In the genomic region with DNA sequence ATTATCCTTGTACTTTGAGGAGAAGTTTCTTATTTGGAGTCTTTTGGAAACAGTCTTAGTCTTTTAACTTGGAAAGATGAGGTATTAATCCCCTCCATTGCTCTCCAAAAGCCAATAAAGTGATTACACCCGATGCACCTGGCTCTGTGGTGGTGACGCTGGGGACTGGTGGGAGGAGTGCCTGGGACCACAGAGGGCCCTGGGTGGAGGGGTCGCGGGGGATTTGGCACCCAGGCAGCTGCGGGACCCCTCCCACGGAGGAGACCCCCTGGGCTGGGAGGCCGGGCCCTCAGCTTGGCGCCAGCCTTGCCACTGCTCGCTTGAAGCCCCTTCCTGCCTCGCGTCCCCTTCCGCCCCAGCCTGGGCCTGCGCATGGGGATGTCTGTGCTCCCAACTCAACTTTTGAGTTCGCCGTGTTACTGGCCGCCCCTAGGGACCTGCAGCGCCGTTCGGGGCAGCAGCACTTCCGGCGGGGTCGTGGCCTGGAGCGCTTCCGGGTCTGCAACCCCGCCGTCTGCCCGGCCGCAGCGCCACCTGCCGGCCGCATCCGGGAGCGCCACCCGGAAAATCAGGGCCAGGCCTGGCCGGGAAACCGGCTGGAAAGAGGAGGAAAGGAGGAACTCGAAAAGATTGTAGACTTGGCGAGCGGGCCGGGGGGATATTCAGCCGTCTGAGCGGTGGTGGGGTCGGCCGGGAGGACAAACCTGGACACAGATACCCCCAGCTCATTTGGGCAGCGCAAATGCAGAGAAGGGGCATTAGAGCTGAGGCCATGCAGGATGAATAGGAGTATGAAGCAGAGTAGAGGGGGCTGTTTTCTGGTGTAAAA, we compare ENCODE assay signal across 9 cellular contexts. TPM values are rescaled to one million over a fixed set of nuclear protein-coding genes. Genes with fewer than 3 reads are reported as not detected.
DNase-seq lines count a peak whose midpoint lies in the region; ATAC-seq, FAIRE-seq and TF ChIP-seq lines count a peak whose summit lies in the region.
"Had no signal": no experiment of that assay in that cellular context is flagged by ENCODE, and none has a peak within 500 bp of the region (broad histone marks: within the 10 kb centered on the region; RNA-seq: fewer than 3 reads in every experiment).

No MANE protein-coding gene starts in this region.

- no peaks in the 10 kb centered on the region for H3K27me3 Mint-ChIP-seq in CD4-positive, alpha-beta T cell

- H3K4me1 ChIP-seq in colonic mucosa = peaks cover 38% of the 10 kb centered on the region
- H3K4me1 ChIP-seq in left lung = peaks cover 38 to 67% of the 10 kb centered on the region in 2 donors

- peak; percentile 54 to 79 (median 68) for DNase-seq in CD4-positive, alpha-beta T cell
- DNase-seq in H54 (ENCODE audit: insufficient read length, low spot score) (peak; percentile 95), NCI-H2227 (lab: John Stamatoyannopoulos, UW; ENCODE audit: unreplicated experiment) (peak; percentile 35), colonic mucosa (peak; percentile 82), left lung (peak; percentile 70 to 94)
- peak; percentile 63 to 64 for DNase-seq in activated CD4-positive, alpha-beta T cell treated with anti-CD3 and anti-CD28 coated beads for 24 hours (ENCODE audit: low read depth in 2 of 2)
- DNase-seq in stimulated activated CD4-positive, alpha-beta T cell treated with anti-CD3 and anti-CD28 coated beads, Interleukin-4, amount 100 ng/mL, for 48 hours (ENCODE audit: low read depth in 2 of 2) = peak; percentile 72 to 75

- peak; percentile 99 for TF ChIP-seq CTCF in CD4-positive, alpha-beta T cell (IDR thresholded peaks at IDR 0.05)
- TF ChIP-seq CTCF in colonic mucosa (IDR thresholded peaks at IDR 0.05) (peak; percentile 98), left lung (IDR thresholded peaks at IDR 0.05) (peak; percentile 96 to 97)

- H3K4me3 ChIP-seq in colonic mucosa (peak overlapping the region; percentile 8), left lung (peak overlapping the region in 1 of 2 donors; percentile 99)

- peak; percentile 11 for ATAC-seq in CD4-positive, alpha-beta T cell (ENCODE audit: poor library complexity)
- ATAC-seq in left lung (peak; percentile 19), GM21367 (IDR thresholded peaks at IDR 0.05; ENCODE audit: unreplicated experiment) (no peak)

- H3K4me1 Mint-ChIP-seq in CD4-positive, alpha-beta T cell (ENCODE audit: low read depth) = peaks cover 31% of the 10 kb centered on the region

- TF ChIP-seq POLR2A in H54 (IDR thresholded peaks at IDR 0.05; ENCODE audit: low read depth, low read length) = no peak

- no peak for FAIRE-seq in H54 (lab: Jason Lieb, UNC)
- FAIRE-seq: TTC549 had no signal

- H3K36me3 Mint-ChIP-seq in CD4-positive, alpha-beta T cell (ENCODE audit: low read depth) = peaks cover 59% of the 10 kb centered on the region

- H3K36me3 ChIP-seq in colonic mucosa = no peaks in the 10 kb centered on the region
- peaks cover 0 to 57% of the 10 kb centered on the region in 2 donors for H3K36me3 ChIP-seq in left lung

- POLR2A ChIA-PET in CD4-positive, alpha-beta T cell (lab: Charles Lee) = interaction anchor here (0.6 to 11.5 kb wide), 8 partner anchors 16 to 391 kb away, joined by 3 to 195 read pairs (median 4); a partner anchor contains a TSS

- no peaks in the 10 kb centered on the region for H3K27me3 ChIP-seq in CD4-positive, alpha-beta T cell (ENCODE audit: control insufficient read depth, insufficient read depth, low read length)
- H3K27me3 ChIP-seq in colonic mucosa = no peaks in the 10 kb centered on the region
- no peaks in the 10 kb centered on the region for H3K27me3 ChIP-seq in left lung

- peak overlapping the region; percentile 51 to 66 for H3K9ac ChIP-seq in colonic mucosa (ENCODE audit: low read depth in 2 of 2, low read length in 2 of 2)

- H3K4me3 Mint-ChIP-seq in CD4-positive, alpha-beta T cell = peak overlapping the region; percentile 83

- no peaks in the 10 kb centered on the region for H3K9me3 ChIP-seq in CD4-positive, alpha-beta T cell (ENCODE audit: control insufficient read depth, low read length)
- H3K9me3 ChIP-seq in colonic mucosa = no peaks in the 10 kb centered on the region
- H3K9me3 ChIP-seq in left lung = no peaks in the 10 kb centered on the region

- CTCF ChIA-PET in CD4-positive, alpha-beta T cell (lab: Charles Lee) = interaction anchor here (1.2 to 3.3 kb wide), 8 partner anchors 12 to 118 kb away, joined by 3 to 16 read pairs (median 5); a partner anchor contains a TSS

- H3K27ac Mint-ChIP-seq in CD4-positive, alpha-beta T cell = peak overlapping the region; percentile 97

- intact Hi-C loops in CD4-positive, alpha-beta T cell (cut with DNase I, micrococcal nuclease) = loop anchor here (1.0 to 10.0 kb wide), 7 partner anchors 20 to 341 kb away; a partner anchor contains a TSS
- intact Hi-C loops in colonic mucosa (cut with DNase I) (loop anchor here (2.0 to 5.0 kb wide), 3 partner anchors 36 to 117 kb away; a partner anchor contains a TSS), left lung (cut with DNase I) (loop anchor here (5.0 to 10.0 kb wide), 2 partner anchors 36 to 111 kb away; a partner anchor contains a TSS)

- H3K27ac ChIP-seq in CD4-positive, alpha-beta T cell (ENCODE audit: low read depth, low read length) = peak overlapping the region; percentile 85
- H3K27ac ChIP-seq in colonic mucosa (peak overlapping the region; percentile 79), left lung (peak overlapping the region; percentile 63 to 77)

- H3K9me3 Mint-ChIP-seq in CD4-positive, alpha-beta T cell = no peaks in the 10 kb centered on the region

RNA-seq across cellular contexts. Expression of a gene that starts 8.4 kb away (rescaled TPM):
- total RNA-seq in CD4-positive, alpha-beta T cell = not detected
- total RNA-seq in colonic mucosa = under 1 TPM; 0.29 to 0.72 TPM
- 1 to 10 TPM; 1.0 to 8.5 TPM for total RNA-seq in left lung

RNA-seq across cellular contexts. Expression of a gene that starts 17.4 kb away (rescaled TPM):
- total RNA-seq in CD4-positive, alpha-beta T cell = under 1 TPM; 0.56 to 0.58 TPM
- total RNA-seq in colonic mucosa (1 to 10 TPM in 1 of 2 donors, under 1 TPM in 1; 0.64 to 1.3 TPM), left lung (1 to 10 TPM in 1 of 2 donors, under 1 TPM in 1; 0.65 to 1.1 TPM)

RNA-seq across cellular contexts. Expression of a gene that starts 24.4 kb away (rescaled TPM):
- total RNA-seq in CD4-positive, alpha-beta T cell = 1 to 10 TPM; 3.3 to 3.5 TPM
- total RNA-seq in colonic mucosa (1 to 10 TPM in 1 of 2 donors, under 1 TPM in 1; 0.90 to 5.1 TPM), left lung (1 to 10 TPM; 1.1 TPM)

RNA-seq across cellular contexts. Expression of a gene that starts 34.4 kb away (rescaled TPM):
- total RNA-seq in CD4-positive, alpha-beta T cell = under 1 TPM; 0.33 to 0.39 TPM
- total RNA-seq in colonic mucosa (under 1 TPM in 1 of 2 donors, not detected in 1; 0.58 TPM), left lung (under 1 TPM in 1 of 2 donors, not detected in 1; 0.16 TPM)

RNA-seq across cellular contexts. Expression of a gene that starts 36.9 kb away (rescaled TPM):
- 100 to 1,000 TPM; 186 to 194 TPM for total RNA-seq in CD4-positive, alpha-beta T cell
- total RNA-seq in colonic mucosa (10 to 100 TPM; 60.9 to 99.8 TPM), left lung (10 to 100 TPM; 50.1 to 57.8 TPM)

Comparison
In these comparisons a context has a peak if more than half of its experiments do, and no peak if none do; other contexts are left out.
1. DNase-seq: peak in every context shown above with its lines; median percentile 95 in H54; 82 in colonic mucosa; 82 in left lung; 74 in stimulated activated CD4-positive, alpha-beta T cell treated with anti-CD3 and anti-CD28 coated beads, Interleukin-4, amount 100 ng/mL, for 48 hours; 68 in CD4-positive, alpha-beta T cell; 64 in activated CD4-positive, alpha-beta T cell treated with anti-CD3 and anti-CD28 coated beads for 24 hours; 35 in NCI-H2227.